8 cellular contexts compared by ENCODE assay signal in genomic region chr17:36534117-36534880, GRCh38. TPM values are rescaled to one million over a fixed set of nuclear protein-coding genes. Genes with fewer than 3 reads are reported as not detected.
DNase-seq lines count a peak whose midpoint lies in the region; ATAC-seq and TF ChIP-seq lines count a peak whose summit lies in the region.

TSS of gene MYO19 (minus strand) at chr17:36534868. CDS start at chr17:36532538, 2,330 bp downstream.

- intact Hi-C loops in activated CD4-positive, alpha-beta T cell treated with anti-CD3 and anti-CD28 coated beads for 36 hours (cut with DNase I, micrococcal nuclease), result no loop called here

- H3K9me3 Mint-ChIP-seq in activated CD4-positive, alpha-beta T cell treated with anti-CD3 and anti-CD28 coated beads for 36 hours (ENCODE audit: low read depth), result no peaks in the 10 kb centered on the region

- under 1% methylated on average over 44 of the region's 44 CpGs for WGBS in liver

- no peaks in the 10 kb centered on the region for H3K27me3 Mint-ChIP-seq in activated CD4-positive, alpha-beta T cell treated with anti-CD3 and anti-CD28 coated beads for 36 hours

- H3K4me3 Mint-ChIP-seq in activated CD4-positive, alpha-beta T cell treated with anti-CD3 and anti-CD28 coated beads for 36 hours, result peak within 1 kb of the TSS; percentile 98

- H3K4me3 ChIP-seq in AG04449 (ENCODE audit: low read depth, low read length) (peak within 1 kb of the TSS; percentile 94), liver (ENCODE audit: low read depth in 1 of 3, low read length in 3 of 3) (peak within 1 kb of the TSS; percentile 83 to 99 (median 92))

- ATAC-seq in GM18858 (IDR thresholded peaks at IDR 0.05; ENCODE audit: unreplicated experiment), result peak; percentile 23
- ATAC-seq in HG03159 (IDR thresholded peaks at IDR 0.05; ENCODE audit: unreplicated experiment), result peak; percentile 35
- ATAC-seq in activated CD4-positive, alpha-beta T cell treated with anti-CD3 and anti-CD28 coated beads for 36 hours, result peak; percentile 37

- peaks cover 7 to 27% (median 14%) of the 10 kb centered on the region in 4 donors for H3K36me3 ChIP-seq in liver (ENCODE audit: control insufficient read depth in 4 of 4, insufficient read depth in 3 of 4, low read depth in 1 of 4, low read length in 3 of 4)

- H3K36me3 Mint-ChIP-seq in activated CD4-positive, alpha-beta T cell treated with anti-CD3 and anti-CD28 coated beads for 36 hours (ENCODE audit: low read depth), result peaks cover 50% of the 10 kb centered on the region

- H3K27ac Mint-ChIP-seq in activated CD4-positive, alpha-beta T cell treated with anti-CD3 and anti-CD28 coated beads for 36 hours, result peak within 1 kb of the TSS; percentile 99

- H3K27me3 ChIP-seq in liver (ENCODE audit: control insufficient read depth in 4 of 4, insufficient read depth in 4 of 4, low read length in 3 of 4), result no peaks in the 10 kb centered on the region

- peaks cover 38% of the 10 kb centered on the region for H3K4me1 Mint-ChIP-seq in activated CD4-positive, alpha-beta T cell treated with anti-CD3 and anti-CD28 coated beads for 36 hours

- no peak for TF ChIP-seq RAD21 in liver (IDR thresholded peaks at IDR 0.05)

- CTCF ChIA-PET in AG04449 (lab: Yijun Ruan, JAX), result interaction anchor here (0.7 to 2.0 kb wide), 5 partner anchors 8 to 12 kb away, joined by 3 to 9 read pairs (median 4); no protein-coding TSS in a partner anchor
- CTCF ChIA-PET in activated CD4-positive, alpha-beta T cell treated with anti-CD3 and anti-CD28 coated beads for 36 hours (lab: Charles Lee), result interaction anchor here (0.7 to 2.4 kb wide), 11 partner anchors 8 to 603 kb away, joined by 3 to 10 read pairs (median 4); partner anchors contain the start of gene MRM1

- peak within 1 kb of the TSS; percentile 93 to 99 for H3K27ac ChIP-seq in liver (ENCODE audit: low read depth in 1 of 2, low read length in 2 of 2)

- no peak for DNase-seq in AG04449 (ENCODE audit: low read depth, low spot score)
- DNase-seq in NCI-H345 (lab: John Stamatoyannopoulos, UW), result peak; percentile 76
- peak; percentile 73 for DNase-seq in activated CD4-positive, alpha-beta T cell treated with anti-CD3 and anti-CD28 coated beads for 36 hours
- peak in 1 of 2 donors; percentile 65 for DNase-seq in dermis microvascular lymphatic vessel endothelial cell (ENCODE audit: low read depth in 2 of 2)
- DNase-seq in stimulated activated CD4-positive, alpha-beta T cell treated with anti-CD3 and anti-CD28 coated beads, TNF-alpha, amount 100 ng/mL, for 24 hours (ENCODE audit: low read depth in 3 of 3), result peak; percentile 22 to 59 (median 28)

- H3K9me3 ChIP-seq in liver (ENCODE audit: control insufficient read depth in 4 of 4, low read length in 3 of 4), result no peaks in the 10 kb centered on the region

- H3K9ac ChIP-seq in liver (ENCODE audit: low read depth in 1 of 2, low read length in 2 of 2), result peak within 1 kb of the TSS; percentile 78 to 87

- TF ChIP-seq CTCF in AG04449 (IDR thresholded peaks at IDR 0.05; ENCODE audit: insufficient read depth, low read length, missing control alignments) (peak; percentile 41), liver (IDR thresholded peaks at IDR 0.05; ENCODE audit: low read depth, low read length, missing input control) (peak; percentile 16)

- POLR2A ChIA-PET in AG04449 (lab: Yijun Ruan, JAX), result interaction anchor here (2.4 kb wide), 2 partner anchors 10 to 11 kb away, joined by 11 to 19 read pairs; no protein-coding TSS in a partner anchor
- POLR2A ChIA-PET in activated CD4-positive, alpha-beta T cell treated with anti-CD3 and anti-CD28 coated beads for 36 hours (lab: Charles Lee), result interaction anchor here (0.6 to 3.9 kb wide), 5 partner anchors 10 to 69 kb away, joined by 3 to 35 read pairs (median 4); partner anchors contain the start of genes GGNBP2 and MRM1

- H3K4me1 ChIP-seq in liver (ENCODE audit: control insufficient read depth in 4 of 4, insufficient read depth in 4 of 4, low read length in 3 of 4), result peaks cover 0 to 15% (median 8%) of the 10 kb centered on the region in 4 donors

TF ChIP-seq in liver, 16 proteins besides CTCF, POLR2A, EP300 and RAD21:
- no peak for TF ChIP-seq ZBTB33 (IDR thresholded peaks at IDR 0.05)
- TF ChIP-seq MAX (IDR thresholded peaks at IDR 0.05), result no peak
- peak in 1 of 2 donors; percentile 22 for TF ChIP-seq RXRA (IDR thresholded peaks at IDR 0.05)
- no peak for TF ChIP-seq GABPA (IDR thresholded peaks at IDR 0.05 in 1 of 2, conservative IDR thresholded peaks at IDR 0.05 in 1 of 2)
- TF ChIP-seq TAF1 (conservative IDR thresholded peaks at IDR 0.05), result no peak
- TF ChIP-seq HNF4A (conservative IDR thresholded peaks at IDR 0.05), result peak in 1 of 2 donors; percentile 41
TF ChIP-seq in liver: peak in this region for 2.

RNA-seq across cellular contexts. Expression of gene MYO19, which starts in this region (rescaled TPM):
- total RNA-seq in activated CD4-positive, alpha-beta T cell treated with anti-CD3 and anti-CD28 coated beads for 36 hours, result 100 to 1,000 TPM; 110 to 127 TPM
- total RNA-seq in dermis microvascular lymphatic vessel endothelial cell (30.8 and 31.7 TPM in 2 replicates), liver (10 to 100 TPM; 28.6 to 47.2 TPM)
- 10 to 100 TPM in 1 of 2 donors, 1 to 10 TPM in 1; 8.7 to 13.0 TPM for polyA plus RNA-seq in liver
